In genomic region chr2:102509749-102510148, GRCh38 we compare ENCODE assay signal across 11 cellular contexts. TPM values are rescaled to one million over a fixed set of nuclear protein-coding genes. Genes with fewer than 3 reads are reported as not detected.
A peak's percentile ranks its signal among the peaks of the same experiment; 100 is the strongest.
DNase-seq lines count a peak whose midpoint lies in the region; ATAC-seq and TF ChIP-seq lines count a peak whose summit lies in the region.
"Had no signal": no experiment of that assay in that cellular context is flagged by ENCODE, and none has a peak within 500 bp of the region (broad histone marks: within the 10 kb centered on the region; RNA-seq: fewer than 3 reads in every experiment).

No MANE protein-coding gene starts in this region.

- no peak overlapping the region for H3K27ac ChIP-seq in naive thymus-derived CD4-positive, alpha-beta T cell (ENCODE audit: low read depth, low read length)
- no peak overlapping the region for H3K27ac ChIP-seq in psoas muscle

- H3K4me3 ChIP-seq in GM12865 (ENCODE audit: low read depth, low read length) (no peak overlapping the region), psoas muscle (no peak overlapping the region)
- no peak overlapping the region for H3K4me3 ChIP-seq in naive thymus-derived CD4-positive, alpha-beta T cell (ENCODE audit: low read length)

- intact Hi-C loops in activated B cell treated with CpG ODN at 0.5 μM for 24 hours (cut with micrococcal nuclease) (no loop called here), psoas muscle (cut with DNase I) (no loop called here)
- intact Hi-C loops in naive thymus-derived CD4-positive, alpha-beta T cell (cut with micrococcal nuclease): no loop called here

- peak overlapping the region; percentile 33 for H3K4me3 Mint-ChIP-seq in activated B cell treated with CpG ODN at 0.5 μM for 24 hours
- H3K4me3 Mint-ChIP-seq in naive thymus-derived CD4-positive, alpha-beta T cell: no peak overlapping the region

- H3K27me3 ChIP-seq in naive thymus-derived CD4-positive, alpha-beta T cell (ENCODE audit: control insufficient read depth in 2 of 2, insufficient read depth in 2 of 2, low read length in 2 of 2): no peaks in the 10 kb centered on the region
- peaks cover 0 to 2% (median 0%) of the 10 kb centered on the region in 3 donors for H3K27me3 ChIP-seq in psoas muscle (ENCODE audit: insufficient read depth in 3 of 3, low read length in 2 of 3)

- CTCF ChIA-PET in activated B cell treated with CpG ODN at 0.5 μM for 24 hours (lab: Charles Lee): no interaction called here
- CTCF ChIA-PET in naive thymus-derived CD4-positive, alpha-beta T cell (lab: Charles Lee): no interaction called here

- TF ChIP-seq CTCF in GM12865 (IDR thresholded peaks at IDR 0.05; ENCODE audit: insufficient read depth, low read depth, low read length, missing control alignments) (no peak), activated B cell treated with CpG ODN at 0.5 μM for 24 hours (IDR thresholded peaks at IDR 0.05) (no peak), psoas muscle (IDR thresholded peaks at IDR 0.05) (no peak)

- H3K36me3 ChIP-seq in naive thymus-derived CD4-positive, alpha-beta T cell (ENCODE audit: control insufficient read depth in 2 of 3, insufficient read depth in 3 of 3, low read length in 3 of 3): no peaks in the 10 kb centered on the region
- H3K36me3 ChIP-seq in psoas muscle (ENCODE audit: insufficient read depth in 1 of 2, low read depth in 1 of 2): no peaks in the 10 kb centered on the region

- DNase-seq in GM12865 (ENCODE audit: low read depth): peak; percentile 24
- no peak for DNase-seq in activated B cell treated with CpG ODN at 0.5 μM for 24 hours
- DNase-seq in naive thymus-derived CD4-positive, alpha-beta T cell: no peak
- DNase-seq in psoas muscle: no peak
- DNase-seq in stimulated activated naive CD4-positive, alpha-beta T cell (lab: John Stamatoyannopoulos, UW): no peak
- DNase-seq: COR-L47, erythroblast, Kasumi-1 had no signal

- no peaks in the 10 kb centered on the region for H3K4me1 ChIP-seq in naive thymus-derived CD4-positive, alpha-beta T cell (ENCODE audit: control insufficient read depth in 2 of 2, insufficient read depth in 2 of 2, low read length in 2 of 2)
- H3K4me1 ChIP-seq in psoas muscle: no peaks in the 10 kb centered on the region

- H3K36me3 Mint-ChIP-seq in activated B cell treated with CpG ODN at 0.5 μM for 24 hours (ENCODE audit: low read depth): no peaks in the 10 kb centered on the region
- no peaks in the 10 kb centered on the region for H3K36me3 Mint-ChIP-seq in naive thymus-derived CD4-positive, alpha-beta T cell

- peak overlapping the region; percentile 79 for H3K27ac Mint-ChIP-seq in activated B cell treated with CpG ODN at 0.5 μM for 24 hours
- no peak overlapping the region for H3K27ac Mint-ChIP-seq in naive thymus-derived CD4-positive, alpha-beta T cell

- peaks cover 4% of the 10 kb centered on the region for H3K9me3 Mint-ChIP-seq in activated B cell treated with CpG ODN at 0.5 μM for 24 hours
- peaks cover 0 to 4% (median 0%) of the 10 kb centered on the region in 11 donors for H3K9me3 Mint-ChIP-seq in naive thymus-derived CD4-positive, alpha-beta T cell

- H3K4me1 Mint-ChIP-seq in activated B cell treated with CpG ODN at 0.5 μM for 24 hours: peaks cover 20% of the 10 kb centered on the region
- H3K4me1 Mint-ChIP-seq in naive thymus-derived CD4-positive, alpha-beta T cell: peaks cover 0 to 4% (median 0%) of the 10 kb centered on the region in 7 donors

- POLR2A ChIA-PET in activated B cell treated with CpG ODN at 0.5 μM for 24 hours (lab: Charles Lee): interaction anchor here (1.4 kb wide), 1 partner anchor 227 kb away, joined by 4 read pairs; a partner anchor contains a TSS
- POLR2A ChIA-PET in naive thymus-derived CD4-positive, alpha-beta T cell (lab: Charles Lee): no interaction called here

- WGBS in psoas muscle, 3 donors: 74 to 86% (median 76%) methylated on average over 2 of the region's 2 CpGs

- H3K9me3 ChIP-seq in naive thymus-derived CD4-positive, alpha-beta T cell (ENCODE audit: control insufficient read depth in 2 of 3, low read length in 3 of 3): no peaks in the 10 kb centered on the region
- no peaks in the 10 kb centered on the region for H3K9me3 ChIP-seq in psoas muscle

- ATAC-seq in HG02870 (IDR thresholded peaks at IDR 0.05; ENCODE audit: unreplicated experiment) (peak; percentile 50), activated B cell treated with CpG ODN at 0.5 μM for 24 hours (ENCODE audit: low read depth) (peak; percentile 74), psoas muscle (no peak), GM19324 (IDR thresholded peaks at IDR 0.05; ENCODE audit: low FRiP score, unreplicated experiment) (no peak)
- peak; percentile 64 for ATAC-seq in naive thymus-derived CD4-positive, alpha-beta T cell
- ATAC-seq: Panc1 had no signal

- H3K27me3 Mint-ChIP-seq in activated B cell treated with CpG ODN at 0.5 μM for 24 hours: peaks cover 9% of the 10 kb centered on the region
- peaks cover 21 to 38% (median 26%) of the 10 kb centered on the region in 5 donors for H3K27me3 Mint-ChIP-seq in naive thymus-derived CD4-positive, alpha-beta T cell

RNA-seq across cellular contexts. Expression of gene SLC9A4, which starts 36.7 kb away (rescaled TPM):
- total RNA-seq in activated B cell treated with CpG ODN at 0.5 μM for 24 hours (0.05 and 0.11 TPM in 2 replicates), psoas muscle (under 1 TPM in 1 of 4 donors, not detected in 3; 0.08 TPM)
- under 1 TPM; 0.05 to 0.15 (median 0.08) TPM for total RNA-seq in naive thymus-derived CD4-positive, alpha-beta T cell
- not detected for polyA plus RNA-seq in naive thymus-derived CD4-positive, alpha-beta T cell
- polyA plus RNA-seq in psoas muscle: not detected

Comparison
In these comparisons a context has a peak if more than half of its experiments do, and no peak if none do; other contexts are left out.
1. ATAC-seq: peak in HG02870 (single experiment), activated B cell treated with CpG ODN at 0.5 μM for 24 hours (single experiment) and naive thymus-derived CD4-positive, alpha-beta T cell (single experiment); none in psoas muscle (0 of 4) and GM19324 (single experiment).